In genomic region chr17:910503-911194, GRCh38 we compare ENCODE assay signal across 14 cellular contexts.
DNase-seq lines count a peak whose midpoint lies in the region; ATAC-seq and TF ChIP-seq lines count a peak whose summit lies in the region.
"Had no signal": no experiment of that assay in that cellular context is flagged by ENCODE, and none has a peak within 500 bp of the region (broad histone marks: within the 10 kb centered on the region; RNA-seq: fewer than 3 reads in every experiment).

No MANE protein-coding gene starts in this region.

- no peaks in the 10 kb centered on the region for H3K27me3 ChIP-seq in ACC112 (ENCODE audit: insufficient read depth, low read length)
- H3K27me3 ChIP-seq in GM23338 (ENCODE audit: insufficient read depth), result no peaks in the 10 kb centered on the region

- H3K9me2 ChIP-seq in GM23338 (ENCODE audit: insufficient read depth), result no peaks in the 10 kb centered on the region

- H3K4me3 ChIP-seq in ACC112 (ENCODE audit: low read depth, low read length) (peak overlapping the region; percentile 65), GM23338 (no peak overlapping the region), choroid plexus epithelial cell (ENCODE audit: low read depth, low read length) (peak overlapping the region; percentile 7)

- H3K36me3 ChIP-seq in ACC112 (ENCODE audit: insufficient read depth, low read length) (no peaks in the 10 kb centered on the region; the same call in 1 of the 2 replicates), GM23338 (ENCODE audit: insufficient read depth) (no peaks in the 10 kb centered on the region)

- TF ChIP-seq CTCF in GM23338 (conservative IDR thresholded peaks at IDR 0.05; ENCODE audit: low read depth in 2 of 2) (no peak), choroid plexus epithelial cell (conservative IDR thresholded peaks at IDR 0.05; ENCODE audit: low read depth, low read length) (no peak), mesothelial cell of epicardium (IDR thresholded peaks at IDR 0.05; ENCODE audit: unreplicated experiment) (no peak)

- H3K4me3 Mint-ChIP-seq in GM23338 (no peak overlapping the region), mesothelial cell of epicardium (peak overlapping the region; percentile 52)

- H3K27ac Mint-ChIP-seq in GM23338 (no peak overlapping the region), mesothelial cell of epicardium (peak overlapping the region; percentile 97)

- peak; percentile 18; the same call in 2 of the 3 replicates for ATAC-seq in GM23338
- ATAC-seq: left colon had no signal

- H3K4me1 Mint-ChIP-seq in GM23338 (peaks cover 38% of the 10 kb centered on the region), mesothelial cell of epicardium (peaks cover 51% of the 10 kb centered on the region)

- DNase-seq in GM23338 (ENCODE audit: low spot score) (no peak), choroid plexus epithelial cell (ENCODE audit: low read depth) (peak; percentile 27), mesothelial cell of epicardium (ENCODE audit: low spot score in 2 of 2, unreplicated experiment in 2 of 2) (no peak), NCI-H146 treated with DMSO at 0.1 percent for 48 hours (lab: John Stamatoyannopoulos, UW; ENCODE audit: unreplicated experiment) (no peak), middle frontal gyrus (ENCODE audit: extremely low spot score, low spot score) (no peak), NCI-H1694 (lab: John Stamatoyannopoulos, UW) (no peak)
- no peak for DNase-seq in stimulated activated CD4-positive, alpha-beta T cell treated with anti-CD3 and anti-CD28 coated beads, Interleukin-12 subunit alpha, Interleukin-12 subunit beta, amount 100 ng/mL, for 4 hours
- DNase-seq: activated CD8-positive, alpha-beta memory T cell treated with anti-CD3 and anti-CD28 coated beads for 24 hours; activated naive CD4-positive, alpha-beta T cell treated with anti-CD3 and anti-CD28 coated beads, Interleukin-2, amount 50 U/mL, for 16 hours; left colon; NCI-H1048; NCI-H510A; T1000 had no signal

- H3F3A ChIP-seq in GM23338 (replicated peaks; ENCODE audit: low read depth), result no peaks in the 10 kb centered on the region

- peaks cover 22% of the 10 kb centered on the region for H4K20me1 ChIP-seq in GM23338 (replicated peaks; ENCODE audit: insufficient read depth)

- H3K9me3 Mint-ChIP-seq in GM23338 (no peaks in the 10 kb centered on the region), mesothelial cell of epicardium (no peaks in the 10 kb centered on the region)

- peak overlapping the region; percentile 88 for H3K27ac ChIP-seq in ACC112 (ENCODE audit: low read depth, low read length)
- peak overlapping the region; percentile 76 for H3K27ac ChIP-seq in GM23338 (ENCODE audit: low read depth)

- H3K79me2 ChIP-seq in ACC112 (ENCODE audit: control insufficient read depth, insufficient read depth, low read length, unreplicated experiment), result peaks cover 23% of the 10 kb centered on the region
- peaks cover 100% of the 10 kb centered on the region for H3K79me2 ChIP-seq in GM23338 (replicated peaks; ENCODE audit: insufficient read depth)

- peak overlapping the region; percentile 49 for H2AFZ ChIP-seq in ACC112 (ENCODE audit: low read length, unreplicated experiment)
- no peak overlapping the region for H2AFZ ChIP-seq in GM23338

- peaks cover 6% of the 10 kb centered on the region for H3K4me1 ChIP-seq in ACC112 (ENCODE audit: control insufficient read depth, insufficient read depth, low read length, unreplicated experiment)
- H3K4me1 ChIP-seq in GM23338 (ENCODE audit: insufficient read depth), result peaks cover 34% of the 10 kb centered on the region

- H3K4me2 ChIP-seq in GM23338, result 0 out of 2 replicates have a peak overlapping the region, but pooled peaks have one; percentile 23

- H3K27me3 Mint-ChIP-seq in GM23338 (ENCODE audit: insufficient read depth, low read depth, poor library complexity) (peaks cover 15% of the 10 kb centered on the region), mesothelial cell of epicardium (ENCODE audit: low read depth) (no peaks in the 10 kb centered on the region)

- H3K36me3 Mint-ChIP-seq in GM23338 (ENCODE audit: low read depth), result no peaks in the 10 kb centered on the region
- H3K36me3 Mint-ChIP-seq in mesothelial cell of epicardium, result peaks cover 5% of the 10 kb centered on the region

TF ChIP-seq in GM23338, 12 proteins besides CTCF, POLR2A, EP300 and RAD21 (continues in another document):
- TF ChIP-seq ZNF114 (CRISPR knock-in tag; IDR thresholded peaks at IDR 0.05), result no peak
- TF ChIP-seq ZNF462 (CRISPR knock-in tag; IDR thresholded peaks at IDR 0.05), result no peak
- no peak for TF ChIP-seq ETS1 (IDR thresholded peaks at IDR 0.05)
- TF ChIP-seq EZH2phosphoT487 (IDR thresholded peaks at IDR 0.05; ENCODE audit: unreplicated experiment), result no peak
- no peak for TF ChIP-seq ZNF331 (CRISPR knock-in tag; IDR thresholded peaks at IDR 0.05; ENCODE audit: low read depth)
- TF ChIP-seq NANOG (IDR thresholded peaks at IDR 0.05; ENCODE audit: borderline replicate concordance), result no peak
- TF ChIP-seq EZH2 (IDR thresholded peaks at IDR 0.05; ENCODE audit: low read depth, unreplicated experiment), result no peak
- TF ChIP-seq STAT1 (IDR thresholded peaks at IDR 0.05; ENCODE audit: unreplicated experiment), result no peak
